In the genomic region with DNA sequence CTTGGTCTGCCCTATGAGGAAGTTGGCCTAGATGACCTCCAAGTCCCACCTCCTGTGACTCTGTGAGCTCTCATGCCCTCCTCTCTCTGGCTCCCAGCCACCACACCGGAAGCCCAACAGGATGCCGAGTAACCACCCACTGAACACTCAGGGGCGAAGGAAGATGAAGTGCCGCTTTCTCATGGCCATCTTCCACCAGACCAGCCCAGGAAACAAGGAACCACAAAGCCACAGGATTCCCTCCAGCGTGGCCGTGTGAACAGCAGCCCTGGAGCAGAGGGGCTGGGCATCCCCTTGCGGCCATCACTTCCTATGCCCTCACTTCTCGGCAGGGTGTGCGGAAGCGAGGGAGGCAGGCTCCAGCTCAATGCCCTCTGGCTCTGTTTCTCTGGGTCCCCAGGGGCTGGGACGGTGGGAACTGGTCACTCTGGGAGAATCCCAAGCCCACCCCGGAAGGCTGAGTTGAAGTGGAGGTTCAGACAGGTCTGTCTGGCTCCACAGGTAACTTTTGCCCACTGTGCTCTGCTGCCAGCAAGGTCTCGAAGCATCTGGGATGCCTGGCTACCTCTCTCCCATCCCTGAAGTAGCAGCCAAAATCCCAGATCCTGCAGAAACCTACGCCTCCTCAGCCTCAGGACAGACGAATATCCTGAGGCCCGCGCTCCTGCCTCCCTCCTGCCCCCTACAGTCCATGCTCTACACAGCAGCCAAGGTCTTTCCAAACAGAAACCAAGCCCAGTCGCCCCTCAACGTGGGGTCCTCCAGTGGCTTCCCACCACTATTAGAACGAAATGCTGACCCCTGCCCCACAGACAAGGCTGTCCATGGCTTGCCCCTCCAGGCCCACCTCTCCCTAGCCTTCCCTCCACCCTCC, we compare ENCODE assay signal across 1 cellular context.
TF ChIP-seq lines count a peak whose summit lies in the region.

No MANE protein-coding gene starts in this region.

TF ChIP-seq in GM12878, 131 proteins besides CTCF, POLR2A, EP300 and RAD21 (continued from another document and continues in another):
- TF ChIP-seq, protein P1, sequence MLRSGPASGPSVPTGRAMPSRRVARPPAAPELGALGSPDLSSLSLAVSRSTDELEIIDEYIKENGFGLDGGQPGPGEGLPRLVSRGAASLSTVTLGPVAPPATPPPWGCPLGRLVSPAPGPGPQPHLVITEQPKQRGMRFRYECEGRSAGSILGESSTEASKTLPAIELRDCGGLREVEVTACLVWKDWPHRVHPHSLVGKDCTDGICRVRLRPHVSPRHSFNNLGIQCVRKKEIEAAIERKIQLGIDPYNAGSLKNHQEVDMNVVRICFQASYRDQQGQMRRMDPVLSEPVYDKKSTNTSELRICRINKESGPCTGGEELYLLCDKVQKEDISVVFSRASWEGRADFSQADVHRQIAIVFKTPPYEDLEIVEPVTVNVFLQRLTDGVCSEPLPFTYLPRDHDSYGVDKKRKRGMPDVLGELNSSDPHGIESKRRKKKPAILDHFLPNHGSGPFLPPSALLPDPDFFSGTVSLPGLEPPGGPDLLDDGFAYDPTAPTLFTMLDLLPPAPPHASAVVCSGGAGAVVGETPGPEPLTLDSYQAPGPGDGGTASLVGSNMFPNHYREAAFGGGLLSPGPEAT (IDR thresholded peaks at IDR 0.05; ENCODE audit: low read depth), result peak; percentile 82
- TF ChIP-seq NBN (IDR thresholded peaks at IDR 0.05) (peak; percentile 78), HDAC6 (IDR thresholded peaks at IDR 0.05; ENCODE audit: unreplicated experiment) (no peak), PAX8 (IDR thresholded peaks at IDR 0.05) (no peak), ETV6 (conservative IDR thresholded peaks at IDR 0.05 in 1 of 2, IDR thresholded peaks at IDR 0.05 in 1 of 2; ENCODE audit: borderline replicate concordance in 1 of 2, low read depth in 1 of 2) (peak in 1 of 2 experiments; percentile 60; a peak in 1 of 4 replicates), EED (IDR thresholded peaks at IDR 0.05; ENCODE audit: low read depth) (peak; percentile 94), POU2F2 (IDR thresholded peaks at IDR 0.05; ENCODE audit: borderline replicate concordance, low read depth, low read length) (peak; percentile 16; the same call in 1 of the 3 replicates), CREM (IDR thresholded peaks at IDR 0.05; ENCODE audit: low read depth) (peak; percentile 15; the same call in 1 of the 2 replicates), TBL1XR1 (IDR thresholded peaks at IDR 0.05; ENCODE audit: low read depth, low read length) (0 out of 2 replicates have a peak, but pooled peaks have one; percentile 29), RCOR1 (conservative IDR thresholded peaks at IDR 0.05; ENCODE audit: low read depth, low read length) (no peak), GATAD2B (conservative IDR thresholded peaks at IDR 0.05; ENCODE audit: low read depth) (peak; percentile 96), LARP7 (IDR thresholded peaks at IDR 0.05) (peak; percentile 65; the same call in 1 of the 2 replicates), FOS (IDR thresholded peaks at IDR 0.05; ENCODE audit: borderline replicate concordance, extremely low read depth, insufficient read length) (no peak), CBFB (IDR thresholded peaks at IDR 0.05; ENCODE audit: low read depth) (peak; percentile 86), ZNF207 (IDR thresholded peaks at IDR 0.05; ENCODE audit: borderline replicate concordance) (peak; percentile 33; the same call in 1 of the 2 replicates), NFIC (IDR thresholded peaks at IDR 0.05; ENCODE audit: low read depth, low read length) (peak; percentile 76; the same call in 1 of the 2 replicates), RUNX3 (IDR thresholded peaks at IDR 0.05; ENCODE audit: low read length) (peak; percentile 97), IRF4 (IDR thresholded peaks at IDR 0.05; ENCODE audit: low read depth, low read length) (peak; percentile 32; the same call in 1 of the 2 replicates), NR2C1 (IDR thresholded peaks at IDR 0.05) (peak; percentile 68; the same call in 1 of the 2 replicates), SPI1 (IDR thresholded peaks at IDR 0.05; ENCODE audit: borderline replicate concordance, insufficient read depth, low read depth, low read length) (peak; percentile 24; the same call in 1 of the 2 replicates), SMARCA5 (IDR thresholded peaks at IDR 0.05) (peak; percentile 48; the same call in 1 of the 2 replicates), HDGF (IDR thresholded peaks at IDR 0.05) (peak; percentile 91), CHD2 (IDR thresholded peaks at IDR 0.05; ENCODE audit: borderline replicate concordance, low read depth, low read length) (no peak), PAX5 (IDR thresholded peaks at IDR 0.05; ENCODE audit: borderline replicate concordance, low read depth, low read length) (peak; percentile 83; the same call in 1 of the 2 replicates), FOXK2 (IDR thresholded peaks at IDR 0.05) (no peak), ZNF24 (IDR thresholded peaks at IDR 0.05) (no peak), RFX5 (IDR thresholded peaks at IDR 0.05; ENCODE audit: low read depth, low read length) (no peak)
- TF ChIP-seq, protein P2, sequence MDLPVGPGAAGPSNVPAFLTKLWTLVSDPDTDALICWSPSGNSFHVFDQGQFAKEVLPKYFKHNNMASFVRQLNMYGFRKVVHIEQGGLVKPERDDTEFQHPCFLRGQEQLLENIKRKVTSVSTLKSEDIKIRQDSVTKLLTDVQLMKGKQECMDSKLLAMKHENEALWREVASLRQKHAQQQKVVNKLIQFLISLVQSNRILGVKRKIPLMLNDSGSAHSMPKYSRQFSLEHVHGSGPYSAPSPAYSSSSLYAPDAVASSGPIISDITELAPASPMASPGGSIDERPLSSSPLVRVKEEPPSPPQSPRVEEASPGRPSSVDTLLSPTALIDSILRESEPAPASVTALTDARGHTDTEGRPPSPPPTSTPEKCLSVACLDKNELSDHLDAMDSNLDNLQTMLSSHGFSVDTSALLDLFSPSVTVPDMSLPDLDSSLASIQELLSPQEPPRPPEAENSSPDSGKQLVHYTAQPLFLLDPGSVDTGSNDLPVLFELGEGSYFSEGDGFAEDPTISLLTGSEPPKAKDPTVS (IDR thresholded peaks at IDR 0.05; ENCODE audit: low read depth, low read length), result no peak
- TF ChIP-seq, protein P3, sequence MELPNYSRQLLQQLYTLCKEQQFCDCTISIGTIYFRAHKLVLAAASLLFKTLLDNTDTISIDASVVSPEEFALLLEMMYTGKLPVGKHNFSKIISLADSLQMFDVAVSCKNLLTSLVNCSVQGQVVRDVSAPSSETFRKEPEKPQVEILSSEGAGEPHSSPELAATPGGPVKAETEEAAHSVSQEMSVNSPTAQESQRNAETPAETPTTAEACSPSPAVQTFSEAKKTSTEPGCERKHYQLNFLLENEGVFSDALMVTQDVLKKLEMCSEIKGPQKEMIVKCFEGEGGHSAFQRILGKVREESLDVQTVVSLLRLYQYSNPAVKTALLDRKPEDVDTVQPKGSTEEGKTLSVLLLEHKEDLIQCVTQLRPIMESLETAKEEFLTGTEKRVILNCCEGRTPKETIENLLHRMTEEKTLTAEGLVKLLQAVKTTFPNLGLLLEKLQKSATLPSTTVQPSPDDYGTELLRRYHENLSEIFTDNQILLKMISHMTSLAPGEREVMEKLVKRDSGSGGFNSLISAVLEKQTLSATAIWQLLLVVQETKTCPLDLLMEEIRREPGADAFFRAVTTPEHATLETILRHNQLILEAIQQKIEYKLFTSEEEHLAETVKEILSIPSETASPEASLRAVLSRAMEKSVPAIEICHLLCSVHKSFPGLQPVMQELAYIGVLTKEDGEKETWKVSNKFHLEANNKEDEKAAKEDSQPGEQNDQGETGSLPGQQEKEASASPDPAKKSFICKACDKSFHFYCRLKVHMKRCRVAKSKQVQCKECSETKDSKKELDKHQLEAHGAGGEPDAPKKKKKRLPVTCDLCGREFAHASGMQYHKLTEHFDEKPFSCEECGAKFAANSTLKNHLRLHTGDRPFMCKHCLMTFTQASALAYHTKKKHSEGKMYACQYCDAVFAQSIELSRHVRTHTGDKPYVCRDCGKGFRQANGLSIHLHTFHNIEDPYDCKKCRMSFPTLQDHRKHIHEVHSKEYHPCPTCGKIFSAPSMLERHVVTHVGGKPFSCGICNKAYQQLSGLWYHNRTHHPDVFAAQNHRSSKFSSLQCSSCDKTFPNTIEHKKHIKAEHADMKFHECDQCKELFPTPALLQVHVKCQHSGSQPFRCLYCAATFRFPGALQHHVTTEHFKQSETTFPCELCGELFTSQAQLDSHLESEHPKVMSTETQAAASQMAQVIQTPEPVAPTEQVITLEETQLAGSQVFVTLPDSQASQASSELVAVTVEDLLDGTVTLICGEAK (IDR thresholded peaks at IDR 0.05; ENCODE audit: borderline replicate concordance), result no peak; the same call in 1 of the 2 replicates
- TF ChIP-seq, protein P4, sequence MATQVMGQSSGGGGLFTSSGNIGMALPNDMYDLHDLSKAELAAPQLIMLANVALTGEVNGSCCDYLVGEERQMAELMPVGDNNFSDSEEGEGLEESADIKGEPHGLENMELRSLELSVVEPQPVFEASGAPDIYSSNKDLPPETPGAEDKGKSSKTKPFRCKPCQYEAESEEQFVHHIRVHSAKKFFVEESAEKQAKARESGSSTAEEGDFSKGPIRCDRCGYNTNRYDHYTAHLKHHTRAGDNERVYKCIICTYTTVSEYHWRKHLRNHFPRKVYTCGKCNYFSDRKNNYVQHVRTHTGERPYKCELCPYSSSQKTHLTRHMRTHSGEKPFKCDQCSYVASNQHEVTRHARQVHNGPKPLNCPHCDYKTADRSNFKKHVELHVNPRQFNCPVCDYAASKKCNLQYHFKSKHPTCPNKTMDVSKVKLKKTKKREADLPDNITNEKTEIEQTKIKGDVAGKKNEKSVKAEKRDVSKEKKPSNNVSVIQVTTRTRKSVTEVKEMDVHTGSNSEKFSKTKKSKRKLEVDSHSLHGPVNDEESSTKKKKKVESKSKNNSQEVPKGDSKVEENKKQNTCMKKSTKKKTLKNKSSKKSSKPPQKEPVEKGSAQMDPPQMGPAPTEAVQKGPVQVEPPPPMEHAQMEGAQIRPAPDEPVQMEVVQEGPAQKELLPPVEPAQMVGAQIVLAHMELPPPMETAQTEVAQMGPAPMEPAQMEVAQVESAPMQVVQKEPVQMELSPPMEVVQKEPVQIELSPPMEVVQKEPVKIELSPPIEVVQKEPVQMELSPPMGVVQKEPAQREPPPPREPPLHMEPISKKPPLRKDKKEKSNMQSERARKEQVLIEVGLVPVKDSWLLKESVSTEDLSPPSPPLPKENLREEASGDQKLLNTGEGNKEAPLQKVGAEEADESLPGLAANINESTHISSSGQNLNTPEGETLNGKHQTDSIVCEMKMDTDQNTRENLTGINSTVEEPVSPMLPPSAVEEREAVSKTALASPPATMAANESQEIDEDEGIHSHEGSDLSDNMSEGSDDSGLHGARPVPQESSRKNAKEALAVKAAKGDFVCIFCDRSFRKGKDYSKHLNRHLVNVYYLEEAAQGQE (IDR thresholded peaks at IDR 0.05; ENCODE audit: low read depth, low read length), result no peak
- TF ChIP-seq, protein P5, sequence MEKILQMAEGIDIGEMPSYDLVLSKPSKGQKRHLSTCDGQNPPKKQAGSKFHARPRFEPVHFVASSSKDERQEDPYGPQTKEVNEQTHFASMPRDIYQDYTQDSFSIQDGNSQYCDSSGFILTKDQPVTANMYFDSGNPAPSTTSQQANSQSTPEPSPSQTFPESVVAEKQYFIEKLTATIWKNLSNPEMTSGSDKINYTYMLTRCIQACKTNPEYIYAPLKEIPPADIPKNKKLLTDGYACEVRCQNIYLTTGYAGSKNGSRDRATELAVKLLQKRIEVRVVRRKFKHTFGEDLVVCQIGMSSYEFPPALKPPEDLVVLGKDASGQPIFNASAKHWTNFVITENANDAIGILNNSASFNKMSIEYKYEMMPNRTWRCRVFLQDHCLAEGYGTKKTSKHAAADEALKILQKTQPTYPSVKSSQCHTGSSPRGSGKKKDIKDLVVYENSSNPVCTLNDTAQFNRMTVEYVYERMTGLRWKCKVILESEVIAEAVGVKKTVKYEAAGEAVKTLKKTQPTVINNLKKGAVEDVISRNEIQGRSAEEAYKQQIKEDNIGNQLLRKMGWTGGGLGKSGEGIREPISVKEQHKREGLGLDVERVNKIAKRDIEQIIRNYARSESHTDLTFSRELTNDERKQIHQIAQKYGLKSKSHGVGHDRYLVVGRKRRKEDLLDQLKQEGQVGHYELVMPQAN (conservative IDR thresholded peaks at IDR 0.05), result 0 out of 2 replicates have a peak, but pooled peaks have one; percentile 2
- TF ChIP-seq, protein P6, sequence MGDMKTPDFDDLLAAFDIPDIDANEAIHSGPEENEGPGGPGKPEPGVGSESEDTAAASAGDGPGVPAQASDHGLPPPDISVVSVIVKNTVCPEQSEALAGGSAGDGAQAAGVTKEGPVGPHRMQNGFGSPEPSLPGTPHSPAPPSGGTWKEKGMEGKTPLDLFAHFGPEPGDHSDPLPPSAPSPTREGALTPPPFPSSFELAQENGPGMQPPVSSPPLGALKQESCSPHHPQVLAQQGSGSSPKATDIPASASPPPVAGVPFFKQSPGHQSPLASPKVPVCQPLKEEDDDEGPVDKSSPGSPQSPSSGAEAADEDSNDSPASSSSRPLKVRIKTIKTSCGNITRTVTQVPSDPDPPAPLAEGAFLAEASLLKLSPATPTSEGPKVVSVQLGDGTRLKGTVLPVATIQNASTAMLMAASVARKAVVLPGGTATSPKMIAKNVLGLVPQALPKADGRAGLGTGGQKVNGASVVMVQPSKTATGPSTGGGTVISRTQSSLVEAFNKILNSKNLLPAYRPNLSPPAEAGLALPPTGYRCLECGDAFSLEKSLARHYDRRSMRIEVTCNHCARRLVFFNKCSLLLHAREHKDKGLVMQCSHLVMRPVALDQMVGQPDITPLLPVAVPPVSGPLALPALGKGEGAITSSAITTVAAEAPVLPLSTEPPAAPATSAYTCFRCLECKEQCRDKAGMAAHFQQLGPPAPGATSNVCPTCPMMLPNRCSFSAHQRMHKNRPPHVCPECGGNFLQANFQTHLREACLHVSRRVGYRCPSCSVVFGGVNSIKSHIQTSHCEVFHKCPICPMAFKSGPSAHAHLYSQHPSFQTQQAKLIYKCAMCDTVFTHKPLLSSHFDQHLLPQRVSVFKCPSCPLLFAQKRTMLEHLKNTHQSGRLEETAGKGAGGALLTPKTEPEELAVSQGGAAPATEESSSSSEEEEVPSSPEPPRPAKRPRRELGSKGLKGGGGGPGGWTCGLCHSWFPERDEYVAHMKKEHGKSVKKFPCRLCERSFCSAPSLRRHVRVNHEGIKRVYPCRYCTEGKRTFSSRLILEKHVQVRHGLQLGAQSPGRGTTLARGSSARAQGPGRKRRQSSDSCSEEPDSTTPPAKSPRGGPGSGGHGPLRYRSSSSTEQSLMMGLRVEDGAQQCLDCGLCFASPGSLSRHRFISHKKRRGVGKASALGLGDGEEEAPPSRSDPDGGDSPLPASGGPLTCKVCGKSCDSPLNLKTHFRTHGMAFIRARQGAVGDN (IDR thresholded peaks at IDR 0.05), result peak; percentile 90
- TF ChIP-seq, protein P7, sequence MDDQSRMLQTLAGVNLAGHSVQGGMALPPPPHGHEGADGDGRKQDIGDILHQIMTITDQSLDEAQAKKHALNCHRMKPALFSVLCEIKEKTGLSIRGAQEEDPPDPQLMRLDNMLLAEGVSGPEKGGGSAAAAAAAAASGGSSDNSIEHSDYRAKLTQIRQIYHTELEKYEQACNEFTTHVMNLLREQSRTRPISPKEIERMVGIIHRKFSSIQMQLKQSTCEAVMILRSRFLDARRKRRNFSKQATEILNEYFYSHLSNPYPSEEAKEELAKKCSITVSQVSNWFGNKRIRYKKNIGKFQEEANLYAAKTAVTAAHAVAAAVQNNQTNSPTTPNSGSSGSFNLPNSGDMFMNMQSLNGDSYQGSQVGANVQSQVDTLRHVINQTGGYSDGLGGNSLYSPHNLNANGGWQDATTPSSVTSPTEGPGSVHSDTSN (IDR thresholded peaks at IDR 0.05; ENCODE audit: insufficient replicate concordance, low read depth, low read length), result no peak
